1 cellular context compared by ENCODE assay signal in the genomic region with DNA sequence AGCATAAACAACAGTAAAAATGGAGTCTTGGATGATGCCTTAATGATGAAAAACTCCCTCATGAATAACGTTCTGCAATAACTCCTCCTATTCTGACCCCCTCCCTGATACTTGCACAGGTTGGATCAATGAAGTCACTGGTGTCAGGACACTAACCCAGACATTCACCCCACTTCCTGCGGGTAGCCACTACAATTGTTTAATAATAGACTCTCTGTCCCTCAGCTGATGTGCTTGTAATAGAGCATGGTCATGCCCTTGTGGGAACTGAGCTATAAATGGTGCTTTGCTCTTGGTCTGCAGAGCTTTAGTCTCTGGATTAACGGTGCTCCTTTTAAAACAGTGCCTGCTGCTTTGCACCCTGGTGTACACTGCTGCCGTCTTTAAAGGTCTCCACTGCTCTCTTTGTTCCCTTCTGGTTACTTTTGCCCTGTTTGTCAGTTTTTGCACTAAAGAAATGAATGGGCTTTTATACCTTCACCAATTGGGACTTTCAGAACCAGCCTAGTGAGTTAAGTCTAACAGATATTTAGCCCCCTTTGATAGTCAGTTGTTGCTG.
TF ChIP-seq lines count a peak whose summit lies in the region.

No MANE protein-coding gene starts in this region.

TF ChIP-seq in HEK293, 187 proteins besides CTCF, POLR2A, EP300 and RAD21 (continued from another document):
- TF ChIP-seq ZBTB1 (tag by site-specific recombination; IDR thresholded peaks at IDR 0.05): no peak
- TF ChIP-seq ZNF248 (tag by site-specific recombination; IDR thresholded peaks at IDR 0.05): no peak
- TF ChIP-seq ZNF585B (tag by site-specific recombination; IDR thresholded peaks at IDR 0.05): no peak
- TF ChIP-seq HIC1 (tag by site-specific recombination; IDR thresholded peaks at IDR 0.05): no peak
- no peak for TF ChIP-seq ZNF510 (tag by site-specific recombination; IDR thresholded peaks at IDR 0.05; ENCODE audit: insufficient replicate concordance)
- TF ChIP-seq ZNF792 (tag by site-specific recombination; IDR thresholded peaks at IDR 0.05): no peak
- TF ChIP-seq ZNF211 (tag by site-specific recombination; IDR thresholded peaks at IDR 0.05; ENCODE audit: low read depth): no peak
